24 cellular contexts compared by ENCODE assay signal in the genomic region with DNA sequence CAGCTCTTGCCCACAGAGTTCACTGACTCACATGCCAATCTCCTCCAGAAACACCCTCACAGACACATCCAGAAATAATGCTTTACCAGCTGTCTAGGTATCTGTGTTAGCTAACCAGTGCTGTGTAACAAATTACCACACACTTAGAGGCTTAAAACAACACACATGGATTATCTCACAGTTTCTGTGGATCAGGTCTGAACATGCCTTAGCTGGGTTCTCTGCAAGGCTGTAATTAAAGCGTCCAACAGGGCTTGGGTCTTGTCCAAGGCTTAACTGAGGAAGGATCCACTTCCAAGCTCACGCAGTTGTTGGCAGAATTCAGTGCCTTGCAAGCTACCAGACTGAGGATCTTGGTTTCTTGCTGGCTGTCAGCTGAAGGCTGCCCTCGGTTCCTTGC.
DNase-seq lines count a peak whose midpoint lies in the region; ATAC-seq and TF ChIP-seq lines count a peak whose summit lies in the region.
"Had no signal": no experiment of that assay in that cellular context is flagged by ENCODE, and none has a peak within 500 bp of the region (broad histone marks: within the 10 kb centered on the region; RNA-seq: fewer than 3 reads in every experiment).

No MANE protein-coding gene starts in this region.

- H3K27ac Mint-ChIP-seq in MCF 10A (ENCODE audit: low read depth, unreplicated experiment) = no peak overlapping the region
- H3K27ac Mint-ChIP-seq: activated CD4-positive, alpha-beta T cell treated with anti-CD3 and anti-CD28 coated beads, Interleukin-2, amount 10 ng/mL, durations not matched to agents 7 days and 5 days; activated naive CD8-positive, alpha-beta T cell treated with anti-CD3 and anti-CD28 coated beads, Interleukin-2, amount 50 U/mL, for 24 hours; CD4-positive, alpha-beta memory T cell; nephron progenitor cell; stimulated activated naive CD8-positive, alpha-beta T cell treated with anti-CD3 and anti-CD28 coated beads, Interleukin-15, amount 100 ng/mL, for 72 hours; T-helper 2 cell treated with Interferon-gamma antibody and Interleukin-4, amounts not matched to agents 5 μg/mL and 100 μg/mL, for 36 hours had no signal

- H3K27me3 Mint-ChIP-seq in MCF 10A (ENCODE audit: insufficient read depth, unreplicated experiment) = no peaks in the 10 kb centered on the region

- H3K4me3 ChIP-seq in breast epithelium (no peak overlapping the region), esophagus muscularis mucosa (no peak overlapping the region)
- H3K4me3 ChIP-seq: ovary, uterus had no signal

- TF ChIP-seq CTCF in MCF 10A (IDR thresholded peaks at IDR 0.05; ENCODE audit: unreplicated experiment) (no peak), breast epithelium (IDR thresholded peaks at IDR 0.05) (no peak), esophagus muscularis mucosa (IDR thresholded peaks at IDR 0.05) (no peak)

- CTCF ChIA-PET in MCF 10A (lab: Yijun Ruan, JAX) = no interaction called here

- H3K36me3 ChIP-seq in breast epithelium (no peaks in the 10 kb centered on the region), esophagus muscularis mucosa (no peaks in the 10 kb centered on the region)
- H3K36me3 ChIP-seq: ovary, uterus had no signal

- WGBS in esophagus muscularis mucosa = 69% methylated on average over 3 of the region's 3 CpGs

- peaks cover 4% of the 10 kb centered on the region for H3K36me3 Mint-ChIP-seq in MCF 10A (ENCODE audit: insufficient read depth, unreplicated experiment)
- H3K36me3 Mint-ChIP-seq: CD4-positive, alpha-beta memory T cell had no signal

- TF ChIP-seq POLR2A in breast epithelium (IDR thresholded peaks at IDR 0.05) (no peak), esophagus muscularis mucosa (IDR thresholded peaks at IDR 0.05; ENCODE audit: low read depth) (no peak)

- H3K27ac ChIP-seq in breast epithelium (no peak overlapping the region), esophagus muscularis mucosa (replicated peaks in 1 of 4) (no peak overlapping the region)
- H3K27ac ChIP-seq: ovary, uterus had no signal

- H3K9me3 ChIP-seq in breast epithelium = no peaks in the 10 kb centered on the region
- H3K9me3 ChIP-seq in esophagus muscularis mucosa = no peaks in the 10 kb centered on the region
- H3K9me3 ChIP-seq: ovary, uterus had no signal

- peak; percentile 64 for DNase-seq in MCF 10A (ENCODE audit: unreplicated experiment)
- no peak for DNase-seq in breast epithelium (ENCODE audit: low spot score in 2 of 2)
- DNase-seq in NCI-H524 treated with DMSO at 0.1 percent for 48 hours (lab: John Stamatoyannopoulos, UW) = peak; percentile 7
- DNase-seq in head of caudate nucleus = no peak
- DNase-seq in esophagus muscularis mucosa (ENCODE audit: extremely low spot score) = no peak
- DNase-seq in NAMALWA (ENCODE audit: low spot score) = no peak
- DNase-seq in HPDE6-E6E7 (ENCODE audit: extremely low spot score) = no peak
- DNase-seq: activated CD4-positive, alpha-beta T cell treated with anti-CD3 and anti-CD28 coated beads, Interleukin-2, amount 10 ng/mL, durations not matched to agents 7 days and 5 days; activated naive CD8-positive, alpha-beta T cell treated with anti-CD3 and anti-CD28 coated beads, Interleukin-2, amount 50 U/mL, for 24 hours; activated T-cell treated with anti-CD3 and anti-CD28 coated beads, Interleukin-2, amount 50 U/mL, for 4 hours; CD4-positive, alpha-beta memory T cell; GOT3; left cardiac atrium; NCI-H1092 treated with DMSO at 0.1 percent for 48 hours; NCI-H774; nephron progenitor cell; ovary; retina; stimulated activated CD8-positive, alpha-beta memory T cell treated with anti-CD3 and anti-CD28 coated beads, Interleukin-4, amount 100 ng/mL, for 48 hours; stimulated activated naive CD8-positive, alpha-beta T cell treated with anti-CD3 and anti-CD28 coated beads, Interleukin-15, amount 100 ng/mL, for 72 hours; uterus had no signal

- no peak overlapping the region for H3K4me3 Mint-ChIP-seq in MCF 10A (ENCODE audit: unreplicated experiment)
- H3K4me3 Mint-ChIP-seq: activated CD4-positive, alpha-beta T cell treated with anti-CD3 and anti-CD28 coated beads, Interleukin-2, amount 10 ng/mL, durations not matched to agents 7 days and 5 days; activated naive CD8-positive, alpha-beta T cell treated with anti-CD3 and anti-CD28 coated beads, Interleukin-2, amount 50 U/mL, for 24 hours; activated T-cell treated with anti-CD3 and anti-CD28 coated beads, Interleukin-2, amount 50 U/mL, for 4 hours; CD4-positive, alpha-beta memory T cell; central memory CD8-positive, alpha-beta T cell; nephron progenitor cell; stimulated activated naive CD8-positive, alpha-beta T cell treated with anti-CD3 and anti-CD28 coated beads, Interleukin-15, amount 100 ng/mL, for 72 hours; T-helper 2 cell treated with Interferon-gamma antibody and Interleukin-4, amounts not matched to agents 5 μg/mL and 100 μg/mL, for 36 hours had no signal

- peaks cover 7% of the 10 kb centered on the region for H3K9me3 Mint-ChIP-seq in MCF 10A (ENCODE audit: unreplicated experiment)
- H3K9me3 Mint-ChIP-seq: activated CD4-positive, alpha-beta T cell treated with anti-CD3 and anti-CD28 coated beads, Interleukin-2, amount 10 ng/mL, durations not matched to agents 7 days and 5 days; activated naive CD8-positive, alpha-beta T cell treated with anti-CD3 and anti-CD28 coated beads, Interleukin-2, amount 50 U/mL, for 24 hours; activated T-cell treated with anti-CD3 and anti-CD28 coated beads, Interleukin-2, amount 50 U/mL, for 4 hours; central memory CD8-positive, alpha-beta T cell; nephron progenitor cell; T-helper 2 cell treated with Interferon-gamma antibody and Interleukin-4, amounts not matched to agents 5 μg/mL and 100 μg/mL, for 36 hours had no signal

- POLR2A ChIA-PET in MCF 10A (lab: Yijun Ruan, JAX) = interaction anchor here (1.0 to 1.1 kb wide), 3 partner anchors 9 to 34 kb away, joined by 3 to 4 read pairs (median 3); no protein-coding TSS in a partner anchor

- no peaks in the 10 kb centered on the region for H3K4me1 Mint-ChIP-seq in MCF 10A (ENCODE audit: insufficient read depth, unreplicated experiment)
- H3K4me1 Mint-ChIP-seq: activated CD4-positive, alpha-beta T cell treated with anti-CD3 and anti-CD28 coated beads, Interleukin-2, amount 10 ng/mL, durations not matched to agents 7 days and 5 days; activated naive CD8-positive, alpha-beta T cell treated with anti-CD3 and anti-CD28 coated beads, Interleukin-2, amount 50 U/mL, for 24 hours; CD4-positive, alpha-beta memory T cell; central memory CD8-positive, alpha-beta T cell; nephron progenitor cell; stimulated activated naive CD8-positive, alpha-beta T cell treated with anti-CD3 and anti-CD28 coated beads, Interleukin-15, amount 100 ng/mL, for 72 hours had no signal

- H3K27me3 ChIP-seq in breast epithelium (no peaks in the 10 kb centered on the region), esophagus muscularis mucosa (no peaks in the 10 kb centered on the region)
- H3K27me3 ChIP-seq: ovary, uterus had no signal

- intact Hi-C loops in MCF 10A (cut with micrococcal nuclease) (no loop called here), breast epithelium (cut with DNase I; ENCODE audit: low total_unique reads) (no loop called here), head of caudate nucleus (cut with DNase I) (no loop called here), esophagus muscularis mucosa (cut with DNase I) (no loop called here)

- TF ChIP-seq EP300 in esophagus muscularis mucosa (IDR thresholded peaks at IDR 0.05) = no peak

- peak; percentile 83 for ATAC-seq in esophagus mucosa
- ATAC-seq: activated naive CD8-positive, alpha-beta T cell treated with anti-CD3 and anti-CD28 coated beads, Interleukin-2, amount 50 U/mL, for 24 hours; activated T-cell treated with anti-CD3 and anti-CD28 coated beads, Interleukin-2, amount 50 U/mL, for 4 hours; left cardiac atrium; stimulated activated naive CD8-positive, alpha-beta T cell treated with anti-CD3 and anti-CD28 coated beads, Interleukin-15, amount 100 ng/mL, for 72 hours had no signal

- no TSS peak for BruUV-seq in MCF 10A (replicated peaks; lab: Mats Ljungman, UMichigan)

- H3K4me1 ChIP-seq in breast epithelium (no peaks in the 10 kb centered on the region), esophagus muscularis mucosa (no peaks in the 10 kb centered on the region)
- H3K4me1 ChIP-seq: uterus had no signal

Comparison
In these comparisons a context has a peak if more than half of its experiments do, and no peak if none do; other contexts are left out.
1. DNase-seq: peak in MCF 10A (single experiment) and NCI-H524 treated with DMSO at 0.1 percent for 48 hours (single experiment); none in breast epithelium (0 of 2), head of caudate nucleus (0 of 42), esophagus muscularis mucosa (single experiment), NAMALWA (single experiment) and HPDE6-E6E7 (single experiment).